In the genomic region with DNA sequence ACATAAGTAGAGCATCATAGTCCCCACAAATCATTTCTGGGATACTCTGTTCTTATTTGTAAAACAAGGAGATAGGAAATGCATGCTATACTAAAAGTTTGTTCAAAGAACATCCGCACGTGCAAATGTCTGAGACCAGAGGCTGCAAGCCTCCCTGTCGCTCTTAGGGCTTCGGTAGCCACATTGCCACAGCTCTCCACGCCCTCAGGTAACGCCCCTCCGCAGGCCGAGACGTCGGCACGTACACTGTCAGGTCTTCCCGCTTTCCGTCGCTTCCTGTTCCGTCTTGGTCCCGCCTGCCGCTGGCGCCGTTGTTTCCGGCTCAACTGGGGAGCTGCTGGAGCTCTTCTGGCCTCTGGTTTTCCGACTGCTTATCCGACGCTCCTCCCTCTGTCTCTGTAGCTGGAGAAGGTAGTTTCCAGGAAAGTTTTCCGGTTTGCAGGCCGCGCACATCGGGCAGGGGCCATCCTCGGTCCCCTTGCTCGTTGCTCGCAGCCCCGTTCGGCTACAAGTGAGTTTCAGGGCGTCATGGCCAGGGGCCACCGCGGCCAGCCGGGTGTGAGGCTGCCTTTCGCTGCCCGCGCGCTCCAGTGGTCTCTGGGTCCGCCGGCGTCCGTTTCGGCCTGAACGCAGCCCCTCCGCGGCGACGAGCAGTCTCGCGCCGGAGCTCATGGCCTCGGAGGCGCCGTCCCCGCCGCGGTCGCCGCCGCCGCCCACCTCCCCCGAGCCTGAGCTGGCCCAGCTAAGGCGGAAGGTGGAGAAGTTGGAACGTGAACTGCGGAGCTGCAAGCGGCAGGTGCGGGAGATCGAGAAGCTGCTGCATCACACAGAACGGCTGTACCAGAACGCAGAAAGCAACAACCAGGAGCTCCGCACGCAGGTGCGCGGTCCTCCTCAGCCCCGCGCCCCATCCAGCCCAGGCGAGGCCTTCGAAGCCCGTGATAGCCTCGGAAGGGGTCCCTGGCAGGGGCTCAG, we compare ENCODE assay signal across 8 cellular contexts. TPM values are rescaled to one million over a fixed set of nuclear protein-coding genes. Genes with fewer than 3 reads are reported as not detected.
DNase-seq lines count a peak whose midpoint lies in the region; ATAC-seq and TF ChIP-seq lines count a peak whose summit lies in the region.

A gene with protein sequence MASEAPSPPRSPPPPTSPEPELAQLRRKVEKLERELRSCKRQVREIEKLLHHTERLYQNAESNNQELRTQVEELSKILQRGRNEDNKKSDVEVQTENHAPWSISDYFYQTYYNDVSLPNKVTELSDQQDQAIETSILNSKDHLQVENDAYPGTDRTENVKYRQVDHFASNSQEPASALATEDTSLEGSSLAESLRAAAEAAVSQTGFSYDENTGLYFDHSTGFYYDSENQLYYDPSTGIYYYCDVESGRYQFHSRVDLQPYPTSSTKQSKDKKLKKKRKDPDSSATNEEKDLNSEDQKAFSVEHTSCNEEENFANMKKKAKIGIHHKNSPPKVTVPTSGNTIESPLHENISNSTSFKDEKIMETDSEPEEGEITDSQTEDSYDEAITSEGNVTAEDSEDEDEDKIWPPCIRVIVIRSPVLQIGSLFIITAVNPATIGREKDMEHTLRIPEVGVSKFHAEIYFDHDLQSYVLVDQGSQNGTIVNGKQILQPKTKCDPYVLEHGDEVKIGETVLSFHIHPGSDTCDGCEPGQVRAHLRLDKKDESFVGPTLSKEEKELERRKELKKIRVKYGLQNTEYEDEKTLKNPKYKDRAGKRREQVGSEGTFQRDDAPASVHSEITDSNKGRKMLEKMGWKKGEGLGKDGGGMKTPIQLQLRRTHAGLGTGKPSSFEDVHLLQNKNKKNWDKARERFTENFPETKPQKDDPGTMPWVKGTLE (plus strand): TSS at position 308 of the 975 bp plus-strand sequence. CDS start 363 bp downstream, at position 671.

- H3K4me3 ChIP-seq in A673 (ENCODE audit: low read depth, low read length, poor library complexity, severe bottlenecking) (peak within 1 kb of the TSS; percentile 78), WERI-Rb-1 (ENCODE audit: low read depth, low read length) (peak within 1 kb of the TSS; percentile 59), mammary epithelial cell (replicated peaks in 1 of 3; ENCODE audit: insufficient read depth in 1 of 3, low read depth in 2 of 3, low read length in 3 of 3) (peak within 1 kb of the TSS; percentile 67 to 93 (median 78)), iPS-18c (ENCODE audit: insufficient read depth, low read depth, low read length) (peak within 1 kb of the TSS; percentile 83), skeletal muscle tissue (ENCODE audit: low read length in 3 of 3) (peak within 1 kb of the TSS; percentile 88 to 94 (median 93))

- no peaks in the 10 kb centered on the region for H4K20me1 ChIP-seq in mammary epithelial cell (ENCODE audit: insufficient read depth, low read length)

- ATAC-seq in GM18868 (IDR thresholded peaks at IDR 0.05; ENCODE audit: unreplicated experiment) (peak; percentile 99), HG03108 (IDR thresholded peaks at IDR 0.05; ENCODE audit: unreplicated experiment) (peak; percentile 98)

- peak within 1 kb of the TSS; percentile 91 for H3K4me2 ChIP-seq in mammary epithelial cell (ENCODE audit: insufficient read depth, low read depth, low read length)

- intact Hi-C loops in A673 (cut with micrococcal nuclease; ENCODE audit: unreplicated experiment), result no loop called here
- intact Hi-C loops in mammary epithelial cell (cut with micrococcal nuclease), result no loop called here

- H2AFZ ChIP-seq in mammary epithelial cell (ENCODE audit: low read depth, low read length), result peak within 1 kb of the TSS; percentile 98

- TF ChIP-seq CTCF in A673 (conservative IDR thresholded peaks at IDR 0.05; ENCODE audit: low read depth, low read length) (no peak), WERI-Rb-1 (IDR thresholded peaks at IDR 0.05; ENCODE audit: low read depth, low read length) (no peak), mammary epithelial cell (conservative IDR thresholded peaks at IDR 0.05 in 1 of 2, IDR thresholded peaks at IDR 0.05 in 1 of 2; ENCODE audit: extremely low read depth in 1 of 2, insufficient read depth in 1 of 2, low read depth in 1 of 2, low read length in 2 of 2) (peak in 1 of 2 donors; percentile 4)

- DNase-seq in A673 (ENCODE audit: low spot score) (peak; percentile 98), NCI-H2196 (lab: John Stamatoyannopoulos, UW; ENCODE audit: unreplicated experiment) (peak; percentile 80), WERI-Rb-1 (peak; percentile 92), mammary epithelial cell (peak; percentile 91)

- POLR2A ChIA-PET in A673 (lab: Charles Lee; ENCODE audit: low non-redundant PET), result interaction anchor here (0.6 kb wide), 1 partner anchor 654 kb away, joined by 6 read pairs; no protein-coding TSS in a partner anchor

- peaks cover 35% of the 10 kb centered on the region for H3K79me2 ChIP-seq in mammary epithelial cell (ENCODE audit: insufficient read depth, low read length)

- TSS peak; percentile 62 for BruUV-seq in A673 (replicated peaks; lab: Mats Ljungman, UMichigan)
- BruUV-seq in mammary epithelial cell (replicated peaks; lab: Mats Ljungman, UMichigan), result TSS peak; percentile 73

- H3K9ac ChIP-seq in mammary epithelial cell (ENCODE audit: insufficient read depth, low read length) (peak within 1 kb of the TSS; percentile 73), skeletal muscle tissue (ENCODE audit: low read depth in 1 of 3, low read length in 3 of 3) (peak within 1 kb of the TSS; percentile 90 to 96 (median 94))

- H3K27me3 ChIP-seq in A673 (replicated peaks; ENCODE audit: insufficient read depth, low read depth, low read length, poor library complexity) (no peaks in the 10 kb centered on the region), WERI-Rb-1 (ENCODE audit: insufficient read depth, low read depth, severe bottlenecking) (no peaks in the 10 kb centered on the region), mammary epithelial cell (ENCODE audit: insufficient read depth, low read length) (no peaks in the 10 kb centered on the region), skeletal muscle tissue (ENCODE audit: control insufficient read depth in 3 of 3, insufficient read depth in 3 of 3, low read length in 3 of 3) (no peaks in the 10 kb centered on the region)

- H3K9me3 ChIP-seq in A673 (ENCODE audit: low read depth, low read length, poor library complexity, severe bottlenecking) (peaks cover 16% of the 10 kb centered on the region), WERI-Rb-1 (ENCODE audit: severe bottlenecking) (peaks cover 15% of the 10 kb centered on the region), mammary epithelial cell (replicated peaks; ENCODE audit: insufficient read depth, low read length) (peaks cover 7% of the 10 kb centered on the region), iPS-18c (ENCODE audit: control insufficient read depth, insufficient read depth, low read length) (peaks cover 14% of the 10 kb centered on the region), skeletal muscle tissue (ENCODE audit: control insufficient read depth in 3 of 3, low read length in 3 of 3) (peaks cover 0 to 3% (median 0%) of the 10 kb centered on the region in 3 donors)

- H3K4me1 ChIP-seq in A673 (ENCODE audit: insufficient read depth, low read length, poor library complexity, severe bottlenecking) (peaks cover 11% of the 10 kb centered on the region), mammary epithelial cell (ENCODE audit: insufficient read depth, low read length) (peaks cover 6% of the 10 kb centered on the region), skeletal muscle tissue (ENCODE audit: control insufficient read depth in 3 of 3, insufficient read depth in 3 of 3, low read length in 3 of 3) (peaks cover 8 to 13% (median 9%) of the 10 kb centered on the region in 3 donors)

- 4% methylated on average over 32 of the region's 82 CpGs for WGBS in mammary epithelial cell (ENCODE audit: low coverage, missing lambda C conversion rate)

- CTCF ChIA-PET in A673 (lab: Charles Lee) (no interaction called here), mammary epithelial cell (lab: Charles Lee; ENCODE audit: low non-redundant PET) (interaction anchor here (0.5 kb wide), 1 partner anchor 38 kb away, joined by 5 read pairs; no protein-coding TSS in a partner anchor)

- dilution Hi-C loops in mammary epithelial cell (cut with HindIII; ENCODE audit: low sequenced_read_pairs), result no loop called here

- peak within 1 kb of the TSS; percentile 94 for H3K27ac ChIP-seq in A673 (ENCODE audit: low read depth, low read length, poor library complexity, severe bottlenecking)
- peak within 1 kb of the TSS; percentile 95 for H3K27ac ChIP-seq in WERI-Rb-1
- H3K27ac ChIP-seq in mammary epithelial cell (ENCODE audit: insufficient read depth, low read depth, low read length), result peak within 1 kb of the TSS; percentile 73
- peak within 1 kb of the TSS; percentile 88 for H3K27ac ChIP-seq in skeletal muscle tissue (ENCODE audit: low read depth, low read length)

- peaks cover 14% of the 10 kb centered on the region for H3K36me3 ChIP-seq in A673 (ENCODE audit: insufficient read depth, low read length, poor library complexity, severe bottlenecking)
- H3K36me3 ChIP-seq in WERI-Rb-1, result no peaks in the 10 kb centered on the region; the same call in 1 of the 2 replicates
- peaks cover 1% of the 10 kb centered on the region for H3K36me3 ChIP-seq in mammary epithelial cell (ENCODE audit: insufficient read depth, low read length)
- H3K36me3 ChIP-seq in skeletal muscle tissue (ENCODE audit: control insufficient read depth in 3 of 3, insufficient read depth in 3 of 3, low read length in 3 of 3), result peaks cover 0 to 7% (median under 1%) of the 10 kb centered on the region in 3 donors

- in situ Hi-C loops in mammary epithelial cell (cut with MboI; ENCODE audit: low sequenced_read_pairs in 2 of 2), result no loop called here

RNA-seq across cellular contexts. Expression of the gene that starts here (rescaled TPM):
- total RNA-seq in A673 (2021), result 20.9 and 23.2 TPM in 2 replicates
- total RNA-seq in mammary epithelial cell, result 10 to 100 TPM; 21.0 to 21.8 TPM
- 9.6 TPM for polyA plus RNA-seq in mammary epithelial cell
- polyA minus RNA-seq in mammary epithelial cell, result 5.9 TPM
- total RNA-seq in skeletal muscle tissue, result 10.4 TPM

Comparison
In these comparisons a context has a peak if more than half of its experiments do, and no peak if none do; other contexts are left out.
1. Peak in every context shown above with its lines: DNase-seq, ATAC-seq, H3K4me3 ChIP-seq and H3K27ac ChIP-seq.